ENCODE assay signal across 8 cellular contexts in the genomic region with DNA sequence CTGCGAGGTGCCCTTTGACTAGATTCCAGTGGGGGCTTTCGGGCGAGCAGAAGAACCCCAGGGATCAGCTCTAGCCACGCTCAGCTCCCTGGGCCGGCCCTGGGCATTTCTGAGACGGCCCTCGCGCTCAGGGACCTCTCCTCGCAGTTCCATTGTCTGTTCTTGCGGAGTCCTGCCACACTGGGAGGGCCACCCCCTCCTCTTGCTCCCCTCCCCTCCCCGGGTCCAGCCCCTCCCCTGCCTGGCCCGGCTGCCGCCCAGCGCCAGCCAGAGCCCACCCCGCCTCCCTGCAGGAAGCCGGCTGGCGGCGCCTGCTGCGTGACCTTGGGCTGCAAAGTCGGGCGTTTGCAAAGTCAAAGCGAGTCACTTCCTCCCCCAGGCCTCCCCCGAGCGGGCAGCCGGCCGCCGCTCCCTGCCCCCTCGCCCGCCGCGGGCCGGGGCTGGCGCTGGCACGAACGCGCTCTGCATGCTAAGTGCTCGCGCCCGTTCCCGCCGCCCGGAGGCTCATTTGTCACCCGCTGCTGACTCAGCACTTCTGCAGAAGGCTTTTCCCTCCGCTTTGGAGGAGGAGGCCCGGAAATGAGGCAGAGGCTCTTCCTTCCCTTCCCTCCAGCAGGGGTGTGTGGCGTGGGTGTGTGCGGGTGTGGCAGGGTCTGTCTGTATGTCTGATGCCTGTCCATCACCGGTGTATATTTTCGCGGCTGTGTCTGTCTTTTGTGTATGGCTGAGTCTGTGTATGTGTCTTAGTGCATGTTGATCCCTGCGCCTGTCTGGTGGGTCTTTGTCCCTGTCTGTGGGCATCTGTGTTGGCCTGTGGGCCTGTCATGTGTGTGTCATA.
DNase-seq lines count a peak whose midpoint lies in the region; ATAC-seq and TF ChIP-seq lines count a peak whose summit lies in the region.

No MANE protein-coding gene starts in this region.

- H3K9me2 ChIP-seq in neural cell (ENCODE audit: insufficient read depth, low read length), result no peaks in the 10 kb centered on the region

- peak overlapping the region; percentile 66 for H3K27ac Mint-ChIP-seq in Calu3 (ENCODE audit: unreplicated experiment)
- H3K27ac Mint-ChIP-seq in stimulated activated naive CD8-positive, alpha-beta T cell treated with anti-CD3 and anti-CD28 coated beads, Interleukin-15, Interleukin-2, amounts not matched to agents 100 ng/mL and 50 ng/mL, for 24 hours, result peak overlapping the region; percentile 98

- no peaks in the 10 kb centered on the region for H4K20me1 ChIP-seq in neural cell (ENCODE audit: insufficient read depth)

- no peaks in the 10 kb centered on the region for H3K36me3 ChIP-seq in MG63
- no peaks in the 10 kb centered on the region for H3K36me3 ChIP-seq in neural cell (ENCODE audit: insufficient read depth, low read length)

- peaks cover 53% of the 10 kb centered on the region for H3K4me1 Mint-ChIP-seq in Calu3 (ENCODE audit: low read depth, unreplicated experiment)
- peaks cover 82% of the 10 kb centered on the region for H3K4me1 Mint-ChIP-seq in stimulated activated naive CD8-positive, alpha-beta T cell treated with anti-CD3 and anti-CD28 coated beads, Interleukin-15, Interleukin-2, amounts not matched to agents 100 ng/mL and 50 ng/mL, for 24 hours (ENCODE audit: low read depth)

- peak; percentile 86 for TF ChIP-seq EP300 in neural cell (conservative IDR thresholded peaks at IDR 0.05; ENCODE audit: poor library complexity, severe bottlenecking)

- no peak for TF ChIP-seq CTCF in Calu3 (IDR thresholded peaks at IDR 0.05; ENCODE audit: unreplicated experiment)
- TF ChIP-seq CTCF in neural cell (IDR thresholded peaks at IDR 0.05; ENCODE audit: poor library complexity, severe bottlenecking), result peak; percentile 32

- H3K9me3 ChIP-seq in MG63, result no peaks in the 10 kb centered on the region
- no peaks in the 10 kb centered on the region for H3K9me3 ChIP-seq in neural cell (ENCODE audit: low read length)

- H3K27me3 ChIP-seq in MG63 (no peaks in the 10 kb centered on the region), neural cell (ENCODE audit: insufficient read depth, low read depth, low read length) (no peaks in the 10 kb centered on the region)

- intact Hi-C loops in Calu3 (cut with micrococcal nuclease; ENCODE audit: unreplicated experiment), result no loop called here

- peak; percentile 65 for TF ChIP-seq RAD21 in neural cell (conservative IDR thresholded peaks at IDR 0.05)

- DNase-seq in Calu3, result peak; percentile 80
- peak; percentile 93 for DNase-seq in MG63
- DNase-seq in SHP77 (lab: John Stamatoyannopoulos, UW), result peak; percentile 99
- DNase-seq in activated effector memory CD4-positive, alpha-beta T cell treated with anti-CD3 and anti-CD28 coated beads, Interleukin-2, amount 50 U/mL, for 16 hours, result peak; percentile 95
- peak; percentile 78 for DNase-seq in fibroblast of the conjunctiva (ENCODE audit: low read depth)

- no TSS peak for BruUV-seq in Calu3 (replicated peaks; lab: Mats Ljungman, UMichigan)

- peaks cover 9% of the 10 kb centered on the region for H3K36me3 Mint-ChIP-seq in Calu3 (ENCODE audit: insufficient read depth, unreplicated experiment)
- no peaks in the 10 kb centered on the region for H3K36me3 Mint-ChIP-seq in stimulated activated naive CD8-positive, alpha-beta T cell treated with anti-CD3 and anti-CD28 coated beads, Interleukin-15, Interleukin-2, amounts not matched to agents 100 ng/mL and 50 ng/mL, for 24 hours (ENCODE audit: low read depth)

- peak overlapping the region; percentile 60 for H2AFZ ChIP-seq in neural cell (ENCODE audit: low read depth, low read length)

- no peaks in the 10 kb centered on the region for H3K79me2 ChIP-seq in neural cell (replicated peaks; ENCODE audit: insufficient read depth, low read length)

- H3K4me2 ChIP-seq in neural cell (ENCODE audit: low read length), result peak overlapping the region; percentile 68

- H3K9ac ChIP-seq in neural cell (ENCODE audit: low read length), result peak overlapping the region; percentile 89

- peak; percentile 34 for ATAC-seq in GM21717 (IDR thresholded peaks at IDR 0.05; ENCODE audit: unreplicated experiment)

- H3K4me3 ChIP-seq in MG63 (no peak overlapping the region), neural cell (ENCODE audit: low read length) (peak overlapping the region; percentile 66)

- CTCF ChIA-PET in Calu3 (lab: Charles Lee), result no interaction called here

- no peaks in the 10 kb centered on the region for H3K9me3 Mint-ChIP-seq in Calu3 (ENCODE audit: low read depth, unreplicated experiment)
- H3K9me3 Mint-ChIP-seq in stimulated activated naive CD8-positive, alpha-beta T cell treated with anti-CD3 and anti-CD28 coated beads, Interleukin-15, Interleukin-2, amounts not matched to agents 100 ng/mL and 50 ng/mL, for 24 hours, result no peaks in the 10 kb centered on the region

- peak overlapping the region; percentile 62 for H3K4me3 Mint-ChIP-seq in Calu3 (ENCODE audit: low read depth, unreplicated experiment)
- peak overlapping the region; percentile 84 for H3K4me3 Mint-ChIP-seq in stimulated activated naive CD8-positive, alpha-beta T cell treated with anti-CD3 and anti-CD28 coated beads, Interleukin-15, Interleukin-2, amounts not matched to agents 100 ng/mL and 50 ng/mL, for 24 hours

- peaks cover 14% of the 10 kb centered on the region for H3F3A ChIP-seq in neural cell (ENCODE audit: insufficient read depth, low read length, poor library complexity, severe bottlenecking)

- no peaks in the 10 kb centered on the region for H3K27me3 Mint-ChIP-seq in Calu3 (ENCODE audit: unreplicated experiment)
- H3K27me3 Mint-ChIP-seq in stimulated activated naive CD8-positive, alpha-beta T cell treated with anti-CD3 and anti-CD28 coated beads, Interleukin-15, Interleukin-2, amounts not matched to agents 100 ng/mL and 50 ng/mL, for 24 hours, result no peaks in the 10 kb centered on the region

- H3K27ac ChIP-seq in neural cell (ENCODE audit: low read length), result peak overlapping the region; percentile 98

TF ChIP-seq in neural cell, 6 proteins besides CTCF, POLR2A, EP300 and RAD21:
- TF ChIP-seq TAF1 (IDR thresholded peaks at IDR 0.05; ENCODE audit: low read depth), result peak; percentile 31
- TF ChIP-seq, protein P1, sequence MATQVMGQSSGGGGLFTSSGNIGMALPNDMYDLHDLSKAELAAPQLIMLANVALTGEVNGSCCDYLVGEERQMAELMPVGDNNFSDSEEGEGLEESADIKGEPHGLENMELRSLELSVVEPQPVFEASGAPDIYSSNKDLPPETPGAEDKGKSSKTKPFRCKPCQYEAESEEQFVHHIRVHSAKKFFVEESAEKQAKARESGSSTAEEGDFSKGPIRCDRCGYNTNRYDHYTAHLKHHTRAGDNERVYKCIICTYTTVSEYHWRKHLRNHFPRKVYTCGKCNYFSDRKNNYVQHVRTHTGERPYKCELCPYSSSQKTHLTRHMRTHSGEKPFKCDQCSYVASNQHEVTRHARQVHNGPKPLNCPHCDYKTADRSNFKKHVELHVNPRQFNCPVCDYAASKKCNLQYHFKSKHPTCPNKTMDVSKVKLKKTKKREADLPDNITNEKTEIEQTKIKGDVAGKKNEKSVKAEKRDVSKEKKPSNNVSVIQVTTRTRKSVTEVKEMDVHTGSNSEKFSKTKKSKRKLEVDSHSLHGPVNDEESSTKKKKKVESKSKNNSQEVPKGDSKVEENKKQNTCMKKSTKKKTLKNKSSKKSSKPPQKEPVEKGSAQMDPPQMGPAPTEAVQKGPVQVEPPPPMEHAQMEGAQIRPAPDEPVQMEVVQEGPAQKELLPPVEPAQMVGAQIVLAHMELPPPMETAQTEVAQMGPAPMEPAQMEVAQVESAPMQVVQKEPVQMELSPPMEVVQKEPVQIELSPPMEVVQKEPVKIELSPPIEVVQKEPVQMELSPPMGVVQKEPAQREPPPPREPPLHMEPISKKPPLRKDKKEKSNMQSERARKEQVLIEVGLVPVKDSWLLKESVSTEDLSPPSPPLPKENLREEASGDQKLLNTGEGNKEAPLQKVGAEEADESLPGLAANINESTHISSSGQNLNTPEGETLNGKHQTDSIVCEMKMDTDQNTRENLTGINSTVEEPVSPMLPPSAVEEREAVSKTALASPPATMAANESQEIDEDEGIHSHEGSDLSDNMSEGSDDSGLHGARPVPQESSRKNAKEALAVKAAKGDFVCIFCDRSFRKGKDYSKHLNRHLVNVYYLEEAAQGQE (IDR thresholded peaks at IDR 0.05; ENCODE audit: borderline replicate concordance), result no peak
- peak; percentile 62 for TF ChIP-seq MXI1 (conservative IDR thresholded peaks at IDR 0.05; ENCODE audit: poor library complexity, severe bottlenecking)
- TF ChIP-seq POLR2AphosphoS5 (IDR thresholded peaks at IDR 0.05), result peak; percentile 58
- no peak for TF ChIP-seq EZH2 (IDR thresholded peaks at IDR 0.05; ENCODE audit: borderline replicate concordance, insufficient read depth, low read length, poor library complexity, severe bottlenecking)
- TF ChIP-seq SMC3 (conservative IDR thresholded peaks at IDR 0.05; ENCODE audit: poor library complexity), result peak; percentile 65
